ENCODE assay signal across 15 cellular contexts in genomic region chr16:84826558-84826941, GRCh38. TPM values are rescaled to one million over a fixed set of nuclear protein-coding genes. Genes with fewer than 3 reads are reported as not detected.
DNase-seq lines count a peak whose midpoint lies in the region; ATAC-seq, FAIRE-seq and TF ChIP-seq lines count a peak whose summit lies in the region.
"Had no signal": no experiment of that assay in that cellular context is flagged by ENCODE, and none has a peak within 500 bp of the region (broad histone marks: within the 10 kb centered on the region; RNA-seq: fewer than 3 reads in every experiment).

No MANE protein-coding gene starts in this region.

- peak overlapping the region; percentile 2 for H3K4me2 ChIP-seq in GM23248 (ENCODE audit: unreplicated experiment)

- H3F3A ChIP-seq in GM23248 (ENCODE audit: insufficient read depth), result peaks cover 45% of the 10 kb centered on the region

- H3K36me3 ChIP-seq in GM23248 (ENCODE audit: low read depth) (no peaks in the 10 kb centered on the region), lung (ENCODE audit: control insufficient read depth in 2 of 2, insufficient read depth in 2 of 2, low read length in 2 of 2) (no peaks in the 10 kb centered on the region), small intestine (ENCODE audit: control insufficient read depth in 2 of 2, insufficient read depth in 2 of 2, low read length in 2 of 2) (no peaks in the 10 kb centered on the region)

- ATAC-seq in lung (ENCODE audit: insufficient read depth, low FRiP score), result peak; percentile 17
- no peak for ATAC-seq in activated CD4-positive, CD25-positive, alpha-beta regulatory T cell treated with anti-CD3 and anti-CD28 coated beads, Interleukin-2, amount 50 U/mL, for 24 hours
- ATAC-seq: activated T-cell treated with anti-CD3 and anti-CD28 coated beads, Interleukin-2, amount 50 U/mL, for 72 hours had no signal

- in situ Hi-C loops in GM23248 (cut with MboI), result no loop called here

- H3K4me1 ChIP-seq in GM23248 (ENCODE audit: insufficient read depth) (peaks cover 67% of the 10 kb centered on the region), lung (ENCODE audit: control insufficient read depth in 2 of 2, insufficient read depth in 2 of 2, low read length in 2 of 2) (peaks cover 0 to 7% of the 10 kb centered on the region in 2 donors), small intestine (ENCODE audit: control insufficient read depth in 2 of 2, insufficient read depth in 1 of 2, low read depth in 1 of 2, low read length in 1 of 2) (no peaks in the 10 kb centered on the region)

- H3K27ac ChIP-seq in GM23248 (peak overlapping the region; percentile 97), lung (ENCODE audit: low read depth in 1 of 2, low read length in 1 of 2) (peak overlapping the region in 1 of 2 donors; percentile 62), small intestine (ENCODE audit: low read depth in 1 of 2, low read length in 1 of 2) (peak overlapping the region; percentile 17 to 91)
- H3K27ac ChIP-seq: C4-2B had no signal

- 5 to 9% methylated on average over 13 of the region's 13 CpGs for WGBS in GM23248 (ENCODE audit: low coverage in 1 of 2, low lambda C conversion rate in 2 of 2, missing lambda C conversion rate in 2 of 2), 2 experiments
- WGBS in lung, 2 donors, result 70 to 77% methylated on average over 13 of the region's 13 CpGs
- 61 to 83% (median 70%) methylated on average over 13 of the region's 13 CpGs for WGBS in small intestine, 3 donors

- H3K27me3 ChIP-seq in GM23248 (replicated peaks; ENCODE audit: insufficient read depth), result no peaks in the 10 kb centered on the region
- no peaks in the 10 kb centered on the region for H3K27me3 ChIP-seq in lung (ENCODE audit: control insufficient read depth, insufficient read depth)
- no peaks in the 10 kb centered on the region for H3K27me3 ChIP-seq in small intestine (ENCODE audit: control insufficient read depth in 2 of 2, insufficient read depth in 2 of 2, low read length in 2 of 2)

- H3K9me2 ChIP-seq in GM23248 (ENCODE audit: insufficient read depth), result no peaks in the 10 kb centered on the region

- H4K20me1 ChIP-seq in GM23248 (ENCODE audit: insufficient read depth), result no peaks in the 10 kb centered on the region

- no peak for TF ChIP-seq CTCF in lung (IDR thresholded peaks at IDR 0.05; ENCODE audit: control extremely low read depth, extremely low read depth)

- H3K4me3 ChIP-seq in GM23248 (no peak overlapping the region), lung (no peak overlapping the region), small intestine (ENCODE audit: low read depth in 1 of 2, low read length in 2 of 2) (no peak overlapping the region)

- peaks cover 41% of the 10 kb centered on the region for H3K79me2 ChIP-seq in GM23248 (ENCODE audit: insufficient read depth)

- peak overlapping the region; percentile 83 for H3K9ac ChIP-seq in GM23248

- peak overlapping the region; percentile 48 for H2AFZ ChIP-seq in GM23248

- H3K9me3 ChIP-seq in GM23248 (ENCODE audit: low read depth) (no peaks in the 10 kb centered on the region), lung (ENCODE audit: control insufficient read depth in 2 of 2, insufficient read depth in 1 of 2, low read length in 1 of 2) (no peaks in the 10 kb centered on the region), small intestine (ENCODE audit: control insufficient read depth, low read depth) (no peaks in the 10 kb centered on the region)

- FAIRE-seq in small intestine (lab: Jason Lieb, UNC), result no peak
- FAIRE-seq: islet of Langerhans had no signal

- DNase-seq in GM23248 (peak; percentile 83), fibroblast of gingiva (ENCODE audit: low read depth) (peak; percentile 56), lung (ENCODE audit: low spot score) (no peak), small intestine (no peak), NCI-H510A treated with DMSO at 0.1 percent for 48 hours (lab: John Stamatoyannopoulos, UW) (no peak), OCI-M2 (lab: John Stamatoyannopoulos, UW; ENCODE audit: unreplicated experiment) (no peak), COLO668 (lab: John Stamatoyannopoulos, UW; ENCODE audit: unreplicated experiment) (no peak)
- DNase-seq: activated CD4-positive, CD25-positive, alpha-beta regulatory T cell; activated T-cell treated with anti-CD3 and anti-CD28 coated beads, Interleukin-2, amount 50 U/mL, for 72 hours; NCI-H1048; NCI-H510A; SIG-M5 had no signal

RNA-seq across cellular contexts. Expression of gene CRISPLD2, which starts 6.8 kb away (rescaled TPM):
- 36.2 and 36.3 TPM in 2 replicates for total RNA-seq in GM23248 (2014; rRNA removed; shearing (Covaris generic))
- polyA plus RNA-seq in GM23248 (2016; fragmentation: Nextera tagmentation; extraction: Ambion mirVana) (21.5 and 22.6 TPM in 2 replicates), lung (10 to 100 TPM; 30.3 to 53.7 TPM), small intestine (10 to 100 TPM in 1 of 3 donors, 1 to 10 TPM in 1, under 1 TPM in 1; 0.89 to 31.4 (median 4.6) TPM)
- 100 to 1,000 TPM in 1 of 2 donors, 10 to 100 TPM in 1; 31.3 to 136 TPM for total RNA-seq in lung

Comparison
In these comparisons a context has a peak if more than half of its experiments do, and no peak if none do; other contexts are left out.
1. DNase-seq: peak in GM23248 (single experiment) and fibroblast of gingiva (single experiment); none in lung (single experiment), small intestine (single experiment), NCI-H510A treated with DMSO at 0.1 percent for 48 hours (single experiment), OCI-M2 (single experiment) and COLO668 (single experiment).